8 cellular contexts compared by ENCODE assay signal in the genomic region with DNA sequence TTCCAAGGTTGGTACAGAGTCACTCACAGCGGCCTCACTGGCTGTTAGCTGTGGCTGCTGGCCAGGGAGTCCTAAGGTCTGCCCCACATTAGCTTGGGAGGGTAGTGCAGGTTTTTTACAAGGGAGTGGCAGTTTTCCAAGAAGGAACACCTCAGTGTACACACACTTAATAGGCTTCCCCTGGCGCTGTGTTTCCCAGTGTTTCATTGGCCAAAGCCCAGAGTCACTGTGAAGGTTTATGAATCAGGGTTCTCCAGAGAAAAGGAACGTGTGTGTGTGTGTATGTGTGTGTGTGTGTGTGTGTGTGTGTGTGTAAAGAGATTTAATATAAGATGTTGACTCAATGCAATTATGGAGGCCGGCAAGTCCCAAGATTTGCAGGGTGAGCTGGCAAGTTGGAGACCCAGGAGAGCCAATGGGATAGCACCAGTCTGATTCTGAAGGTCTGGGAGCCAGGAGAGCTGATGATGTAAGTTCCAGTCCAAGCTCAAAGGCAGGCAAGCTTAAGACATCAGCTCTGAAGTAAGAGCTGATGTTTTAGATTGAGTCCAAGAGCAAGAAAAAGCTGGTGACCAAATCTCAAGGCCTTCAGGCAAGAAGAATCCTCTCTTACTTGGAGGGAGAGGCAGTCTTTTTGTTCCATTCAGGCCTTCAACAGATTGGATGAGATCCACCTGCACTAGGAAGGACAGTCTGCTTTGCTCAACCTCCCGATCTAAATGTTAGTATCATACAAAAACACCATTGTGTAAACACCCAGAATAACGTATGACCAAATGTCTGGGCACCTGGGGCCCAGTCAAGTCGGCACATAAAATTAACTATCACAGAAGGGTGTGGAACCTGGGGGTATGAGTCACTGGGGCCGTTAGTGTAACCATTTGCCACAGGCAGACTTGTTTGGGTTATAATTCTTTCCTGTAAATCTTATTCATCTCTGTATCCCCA.
A peak's percentile ranks its signal among the peaks of the same experiment; 100 is the strongest.
DNase-seq lines count a peak whose midpoint lies in the region; ATAC-seq and TF ChIP-seq lines count a peak whose summit lies in the region.

No MANE protein-coding gene starts in this region.

- POLR2A ChIA-PET in activated CD8-positive, alpha-beta T cell treated with anti-CD3 and anti-CD28 coated beads for 36 hours (lab: Charles Lee): interaction anchor here (1.1 kb wide), 1 partner anchor 111 kb away, joined by 3 read pairs; no protein-coding TSS in a partner anchor

- intact Hi-C loops in activated CD8-positive, alpha-beta T cell treated with anti-CD3 and anti-CD28 coated beads for 36 hours (cut with micrococcal nuclease): no loop called here
- intact Hi-C loops in head of caudate nucleus (cut with DNase I): no loop called here

- peak; percentile 80 for ATAC-seq in activated CD8-positive, alpha-beta T cell treated with anti-CD3 and anti-CD28 coated beads for 36 hours
- no peak for ATAC-seq in GM19467 (IDR thresholded peaks at IDR 0.05; ENCODE audit: unreplicated experiment)

- DNase-seq in activated CD8-positive, alpha-beta memory T cell treated with anti-CD3 and anti-CD28 coated beads for 24 hours: peak; percentile 65
- no peak for DNase-seq in activated CD8-positive, alpha-beta memory T cell treated with anti-CD3 and anti-CD28 coated beads, Interleukin-2, amount 50 U/mL, for 48 hours
- peak; percentile 79 for DNase-seq in activated CD8-positive, alpha-beta T cell treated with anti-CD3 and anti-CD28 coated beads for 36 hours
- DNase-seq in fibroblast of villous mesenchyme (ENCODE audit: low read depth) (peak; percentile 91), NCI-H187 (lab: John Stamatoyannopoulos, UW) (no peak), head of caudate nucleus (no peak)
- DNase-seq in stimulated activated CD4-positive, alpha-beta T cell treated with anti-CD3 and anti-CD28 coated beads, TNF-alpha, amount 100 ng/mL, for 24 hours (ENCODE audit: low read depth in 3 of 3): peak; percentile 22 to 49 (median 44)

- peak overlapping the region; percentile 47 for H3K4me3 Mint-ChIP-seq in activated CD8-positive, alpha-beta T cell treated with anti-CD3 and anti-CD28 coated beads for 36 hours

- peaks cover 78% of the 10 kb centered on the region for H3K4me1 Mint-ChIP-seq in activated CD8-positive, alpha-beta T cell treated with anti-CD3 and anti-CD28 coated beads for 36 hours (ENCODE audit: low read depth)

- no peaks in the 10 kb centered on the region for H3K27me3 Mint-ChIP-seq in activated CD8-positive, alpha-beta T cell treated with anti-CD3 and anti-CD28 coated beads for 36 hours

- H3K27ac Mint-ChIP-seq in activated CD8-positive, alpha-beta T cell treated with anti-CD3 and anti-CD28 coated beads for 36 hours: peak overlapping the region; percentile 92

- H3K4me3 ChIP-seq in fibroblast of villous mesenchyme (ENCODE audit: low read depth, low read length): no peak overlapping the region

- H3K9me3 Mint-ChIP-seq in activated CD8-positive, alpha-beta T cell treated with anti-CD3 and anti-CD28 coated beads for 36 hours: no peaks in the 10 kb centered on the region

- CTCF ChIA-PET in activated CD8-positive, alpha-beta T cell treated with anti-CD3 and anti-CD28 coated beads for 36 hours (lab: Charles Lee): interaction anchor here (0.6 to 1.3 kb wide), 3 partner anchors 13 to 254 kb away, joined by 3 read pairs; no protein-coding TSS in a partner anchor

- H3K36me3 Mint-ChIP-seq in activated CD8-positive, alpha-beta T cell treated with anti-CD3 and anti-CD28 coated beads for 36 hours (ENCODE audit: low read depth): peaks cover 31% of the 10 kb centered on the region

- no peak for TF ChIP-seq CTCF in activated CD8-positive, alpha-beta T cell treated with anti-CD3 and anti-CD28 coated beads for 36 hours (IDR thresholded peaks at IDR 0.05)
- TF ChIP-seq CTCF in fibroblast of villous mesenchyme (IDR thresholded peaks at IDR 0.05; ENCODE audit: insufficient read depth, low read depth, low read length): no peak

Comparison
In these comparisons a context has a peak if more than half of its experiments do, and no peak if none do; other contexts are left out.
1. DNase-seq: peak in activated CD8-positive, alpha-beta memory T cell treated with anti-CD3 and anti-CD28 coated beads for 24 hours (single experiment), activated CD8-positive, alpha-beta T cell treated with anti-CD3 and anti-CD28 coated beads for 36 hours (single experiment), fibroblast of villous mesenchyme (single experiment) and stimulated activated CD4-positive, alpha-beta T cell treated with anti-CD3 and anti-CD28 coated beads, TNF-alpha, amount 100 ng/mL, for 24 hours (3 of 3); none in activated CD8-positive, alpha-beta memory T cell treated with anti-CD3 and anti-CD28 coated beads, Interleukin-2, amount 50 U/mL, for 48 hours (single experiment), NCI-H187 (0 of 2) and head of caudate nucleus (0 of 42).